Comparison of ENCODE assay signal across 1 cellular context in genomic region chr2:223856021-223856420, GRCh38.
TF ChIP-seq lines count a peak whose summit lies in the region.

No MANE protein-coding gene starts in this region.

TF ChIP-seq in HCT116, 20 proteins besides CTCF, POLR2A, EP300 and RAD21 (continued from another document):
- TF ChIP-seq, protein P1, sequence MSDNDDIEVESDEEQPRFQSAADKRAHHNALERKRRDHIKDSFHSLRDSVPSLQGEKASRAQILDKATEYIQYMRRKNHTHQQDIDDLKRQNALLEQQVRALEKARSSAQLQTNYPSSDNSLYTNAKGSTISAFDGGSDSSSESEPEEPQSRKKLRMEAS (IDR thresholded peaks at IDR 0.05): no peak
- TF ChIP-seq SP1 (IDR thresholded peaks at IDR 0.05; ENCODE audit: low read depth) (0 out of 2 replicates have a peak, but pooled peaks have one; percentile 5), ATF3 (IDR thresholded peaks at IDR 0.05) (no peak), CEBPB (IDR thresholded peaks at IDR 0.05; ENCODE audit: low read depth) (peak; percentile 50; the same call in 1 of the 2 replicates)
